ENCODE assay signal across 13 cellular contexts in genomic region chr7:24948739-24949138, GRCh38. TPM values are rescaled to one million over a fixed set of nuclear protein-coding genes. Genes with fewer than 3 reads are reported as not detected.
DNase-seq lines count a peak whose midpoint lies in the region; ATAC-seq, FAIRE-seq and TF ChIP-seq lines count a peak whose summit lies in the region.
"Had no signal": no experiment of that assay in that cellular context is flagged by ENCODE, and none has a peak within 500 bp of the region (broad histone marks: within the 10 kb centered on the region; RNA-seq: fewer than 3 reads in every experiment).

No MANE protein-coding gene starts in this region.

- DNase-seq in activated CD4-positive, alpha-beta T cell treated with anti-CD3 and anti-CD28 coated beads, Interleukin-2, amount 10 ng/mL, durations not matched to agents 7 days and 5 days = no peak
- no peak for DNase-seq in activated CD4-positive, alpha-beta T cell treated with anti-CD3 and anti-CD28 coated beads, Interleukin-2, amount 50 U/mL, for 48 hours
- DNase-seq in amniotic epithelial cell (ENCODE audit: low read depth) = peak; percentile 27
- DNase-seq in small intestine = peak; percentile 9
- DNase-seq in NCI-H1930 (lab: John Stamatoyannopoulos, UW) = no peak
- DNase-seq in cardiac septum (ENCODE audit: low spot score) = no peak
- DNase-seq in testis = no peak
- DNase-seq: H9, Kasumi-1, substantia nigra had no signal

- no peak overlapping the region for H3K4me3 Mint-ChIP-seq in activated CD4-positive, alpha-beta T cell treated with anti-CD3 and anti-CD28 coated beads, Interleukin-2, amount 10 ng/mL, durations not matched to agents 7 days and 5 days
- H3K4me3 Mint-ChIP-seq: H9, mesothelial cell of epicardium had no signal

- peak overlapping the region; percentile 6 for H3K27ac Mint-ChIP-seq in activated CD4-positive, alpha-beta T cell treated with anti-CD3 and anti-CD28 coated beads, Interleukin-2, amount 10 ng/mL, durations not matched to agents 7 days and 5 days
- H3K27ac Mint-ChIP-seq: H9, mesothelial cell of epicardium, progenitor cell of endocrine pancreas had no signal

- TF ChIP-seq POLR2A in testis (IDR thresholded peaks at IDR 0.05) = no peak

- no peak overlapping the region for H3K4me3 ChIP-seq in small intestine (ENCODE audit: low read depth in 1 of 2, low read length in 2 of 2)
- no peak overlapping the region for H3K4me3 ChIP-seq in testis

- no peak for TF ChIP-seq CTCF in testis (IDR thresholded peaks at IDR 0.05)

- H3K27me3 Mint-ChIP-seq in activated CD4-positive, alpha-beta T cell treated with anti-CD3 and anti-CD28 coated beads, Interleukin-2, amount 10 ng/mL, durations not matched to agents 7 days and 5 days = no peaks in the 10 kb centered on the region
- H3K27me3 Mint-ChIP-seq: progenitor cell of endocrine pancreas had no signal

- CTCF ChIA-PET in activated CD4-positive, alpha-beta T cell treated with anti-CD3 and anti-CD28 coated beads, Interleukin-2, amount 10 ng/mL, durations not matched to agents 7 days and 5 days (lab: Charles Lee) = interaction anchor here (1.5 kb wide), 1 partner anchor 17 kb away, joined by 3 read pairs; no protein-coding TSS in a partner anchor

- FAIRE-seq in small intestine (lab: Jason Lieb, UNC) = no peak

- H3K27ac ChIP-seq in small intestine (ENCODE audit: low read depth in 1 of 2, low read length in 1 of 2) (no peak overlapping the region), testis (no peak overlapping the region)

- peaks cover 24% of the 10 kb centered on the region for H3K36me3 Mint-ChIP-seq in activated CD4-positive, alpha-beta T cell treated with anti-CD3 and anti-CD28 coated beads, Interleukin-2, amount 10 ng/mL, durations not matched to agents 7 days and 5 days (ENCODE audit: low read depth)
- H3K36me3 Mint-ChIP-seq: mesothelial cell of epicardium had no signal

- intact Hi-C loops in cardiac septum (cut with DNase I) = no loop called here
- intact Hi-C loops in testis (cut with DNase I; ENCODE audit: low total_unique reads) = no loop called here

- H3K4me1 ChIP-seq in small intestine (ENCODE audit: control insufficient read depth in 2 of 2, insufficient read depth in 1 of 2, low read depth in 1 of 2, low read length in 1 of 2) = peaks cover 0 to 5% of the 10 kb centered on the region in 2 donors
- H3K4me1 ChIP-seq in testis = no peaks in the 10 kb centered on the region

- no peaks in the 10 kb centered on the region for H3K36me3 ChIP-seq in small intestine (ENCODE audit: control insufficient read depth in 2 of 2, insufficient read depth in 2 of 2, low read length in 2 of 2)
- no peaks in the 10 kb centered on the region for H3K36me3 ChIP-seq in testis (ENCODE audit: low read depth, missing control alignments)

- ATAC-seq in HG02981 (IDR thresholded peaks at IDR 0.05; ENCODE audit: unreplicated experiment) = peak; percentile 72

- H3K9me3 Mint-ChIP-seq in activated CD4-positive, alpha-beta T cell treated with anti-CD3 and anti-CD28 coated beads, Interleukin-2, amount 10 ng/mL, durations not matched to agents 7 days and 5 days = no peaks in the 10 kb centered on the region
- H3K9me3 Mint-ChIP-seq: H9, mesothelial cell of epicardium had no signal

- H3K27me3 ChIP-seq in small intestine (ENCODE audit: control insufficient read depth in 2 of 2, insufficient read depth in 2 of 2, low read length in 2 of 2) (no peaks in the 10 kb centered on the region), testis (no peaks in the 10 kb centered on the region)

- POLR2A ChIA-PET in activated CD4-positive, alpha-beta T cell treated with anti-CD3 and anti-CD28 coated beads, Interleukin-2, amount 10 ng/mL, durations not matched to agents 7 days and 5 days (lab: Charles Lee) = no interaction called here

- WGBS in small intestine, 3 donors = 62 to 73% (median 70%) methylated on average over 4 of the region's 4 CpGs
- 63 to 66% methylated on average over 4 of the region's 4 CpGs for WGBS in testis, 2 donors

- H3K9me3 ChIP-seq in small intestine (ENCODE audit: control insufficient read depth, low read depth) (no peaks in the 10 kb centered on the region), testis (no peaks in the 10 kb centered on the region)

- H3K4me1 Mint-ChIP-seq in activated CD4-positive, alpha-beta T cell treated with anti-CD3 and anti-CD28 coated beads, Interleukin-2, amount 10 ng/mL, durations not matched to agents 7 days and 5 days = peaks cover 37% of the 10 kb centered on the region

RNA-seq across cellular contexts. Expression of gene OSBPL3, which starts 31.2 kb away (rescaled TPM):
- 10 to 100 TPM; 77.5 to 77.9 TPM for total RNA-seq in activated CD4-positive, alpha-beta T cell treated with anti-CD3 and anti-CD28 coated beads, Interleukin-2, amount 10 ng/mL, durations not matched to agents 7 days and 5 days
- polyA plus RNA-seq in small intestine = 10 to 100 TPM in 1 of 3 donors, 1 to 10 TPM in 2; 5.0 to 19.5 (median 10.0) TPM
- 2.4 TPM for total RNA-seq in cardiac septum
- 1 to 10 TPM; 6.9 to 9.4 TPM for total RNA-seq in testis
- polyA plus RNA-seq in testis (ENCODE audit: insufficient read depth, low read depth, low replicate concordance) = 5.6 TPM

Comparison
In these comparisons a context has a peak if more than half of its experiments do, and no peak if none do; other contexts are left out.
1. DNase-seq: peak in amniotic epithelial cell (single experiment) and small intestine (single experiment); none in activated CD4-positive, alpha-beta T cell treated with anti-CD3 and anti-CD28 coated beads, Interleukin-2, amount 10 ng/mL, durations not matched to agents 7 days and 5 days (single experiment), activated CD4-positive, alpha-beta T cell treated with anti-CD3 and anti-CD28 coated beads, Interleukin-2, amount 50 U/mL, for 48 hours (0 of 2), NCI-H1930 (0 of 2), cardiac septum (single experiment) and testis (single experiment).
2. RNA of gene OSBPL3, which starts 31.2 kb away (total RNA-seq): 77.5 to 77.9 TPM in activated CD4-positive, alpha-beta T cell treated with anti-CD3 and anti-CD28 coated beads, Interleukin-2, amount 10 ng/mL, durations not matched to agents 7 days and 5 days; 6.9 to 9.4 TPM in testis and 2.4 TPM in cardiac septum (single experiment); every median in the first group is over 4 times any median in the second.